Comparison of ENCODE assay signal across 15 cellular contexts in the genomic region with DNA sequence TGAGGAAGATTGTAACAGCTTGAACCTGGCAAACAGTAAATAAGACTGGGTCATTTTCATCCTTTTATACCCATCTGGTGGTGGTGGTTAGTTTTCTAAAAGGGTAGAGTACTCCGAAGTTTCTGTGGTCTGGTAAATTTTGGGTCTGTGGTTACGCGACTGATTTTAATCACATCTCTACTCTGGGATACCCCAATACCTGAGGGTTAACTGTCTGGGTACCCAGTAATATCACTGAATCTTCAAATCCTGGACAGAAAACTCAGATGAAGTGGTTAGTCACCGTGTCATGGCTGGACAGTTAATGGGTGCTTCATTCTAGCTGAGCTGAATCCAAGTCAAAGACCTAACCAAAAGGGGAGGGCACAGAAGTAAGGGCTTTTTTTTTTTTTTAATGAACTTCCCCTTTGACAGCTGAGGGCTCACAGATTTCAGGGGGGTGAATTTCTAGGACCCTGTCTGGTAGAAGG.
DNase-seq lines count a peak whose midpoint lies in the region; ATAC-seq, FAIRE-seq and TF ChIP-seq lines count a peak whose summit lies in the region.
"Had no signal": no experiment of that assay in that cellular context is flagged by ENCODE, and none has a peak within 500 bp of the region (broad histone marks: within the 10 kb centered on the region; RNA-seq: fewer than 3 reads in every experiment).

No MANE protein-coding gene starts in this region.

- no peak for TF ChIP-seq POLR2A in GM12891 (IDR thresholded peaks at IDR 0.05; ENCODE audit: low read depth, low read length)

- no peak overlapping the region for H3K27ac Mint-ChIP-seq in activated CD8-positive, alpha-beta T cell treated with anti-CD3 and anti-CD28 coated beads, Interleukin-2, amount 10 ng/mL, durations not matched to agents 7 days and 5 days
- H3K27ac Mint-ChIP-seq in stimulated activated memory B cell treated with anti-CD40 and anti-IgM and Interleukin-4, amounts not matched to agents 10 μg/mL and 1 μg/mL and 100 μg/mL, for 72 hours, result no peak overlapping the region

- peaks cover 22% of the 10 kb centered on the region for H3K4me1 Mint-ChIP-seq in activated CD8-positive, alpha-beta T cell treated with anti-CD3 and anti-CD28 coated beads, Interleukin-2, amount 10 ng/mL, durations not matched to agents 7 days and 5 days (ENCODE audit: low read depth)
- peaks cover 21% of the 10 kb centered on the region for H3K4me1 Mint-ChIP-seq in stimulated activated memory B cell treated with anti-CD40 and anti-IgM and Interleukin-4, amounts not matched to agents 10 μg/mL and 1 μg/mL and 100 μg/mL, for 72 hours

- H3K9me3 Mint-ChIP-seq in activated CD8-positive, alpha-beta T cell treated with anti-CD3 and anti-CD28 coated beads, Interleukin-2, amount 10 ng/mL, durations not matched to agents 7 days and 5 days (ENCODE audit: insufficient read depth), result no peaks in the 10 kb centered on the region
- no peaks in the 10 kb centered on the region for H3K9me3 Mint-ChIP-seq in stimulated activated memory B cell treated with anti-CD40 and anti-IgM and Interleukin-4, amounts not matched to agents 10 μg/mL and 1 μg/mL and 100 μg/mL, for 72 hours

- POLR2A ChIA-PET in activated CD8-positive, alpha-beta T cell treated with anti-CD3 and anti-CD28 coated beads, Interleukin-2, amount 10 ng/mL, durations not matched to agents 7 days and 5 days (lab: Charles Lee), result no interaction called here

- FAIRE-seq in GM12891 (lab: Jason Lieb, UNC), result peak; percentile 35
- FAIRE-seq: H1 had no signal

- no peak overlapping the region for H3K4me3 Mint-ChIP-seq in activated CD8-positive, alpha-beta T cell treated with anti-CD3 and anti-CD28 coated beads, Interleukin-2, amount 10 ng/mL, durations not matched to agents 7 days and 5 days
- H3K4me3 Mint-ChIP-seq in stimulated activated memory B cell treated with anti-CD40 and anti-IgM and Interleukin-4, amounts not matched to agents 10 μg/mL and 1 μg/mL and 100 μg/mL, for 72 hours, result peak overlapping the region; percentile 31

- no peaks in the 10 kb centered on the region for H3K36me3 Mint-ChIP-seq in activated CD8-positive, alpha-beta T cell treated with anti-CD3 and anti-CD28 coated beads, Interleukin-2, amount 10 ng/mL, durations not matched to agents 7 days and 5 days (ENCODE audit: low read depth)
- no peaks in the 10 kb centered on the region for H3K36me3 Mint-ChIP-seq in stimulated activated memory B cell treated with anti-CD40 and anti-IgM and Interleukin-4, amounts not matched to agents 10 μg/mL and 1 μg/mL and 100 μg/mL, for 72 hours

- DNase-seq in NOMO-1 treated with DMSO at 0.1 percent for 48 hours (lab: John Stamatoyannopoulos, UW; ENCODE audit: unreplicated experiment) (peak; percentile 4), NOMO-1 (lab: John Stamatoyannopoulos, UW; ENCODE audit: unreplicated experiment in 2 of 2) (no peak), GM12891 (ENCODE audit: insufficient read length, low spot score) (no peak), cerebellar nuclear complex (lab: John Stamatoyannopoulos, UW) (no peak)
- DNase-seq in activated CD8-positive, alpha-beta T cell treated with anti-CD3 and anti-CD28 coated beads, Interleukin-2, amount 10 ng/mL, durations not matched to agents 7 days and 5 days, result no peak
- no peak for DNase-seq in central memory CD4-positive, alpha-beta T cell
- DNase-seq: Caco-2, Karpas-422, NCI-H1417 treated with DMSO at 0.1 percent for 48 hours, NCI-H2029 treated with DMSO at 0.1 percent for 48 hours, NCI-H510A, OCI-M1 had no signal

- CTCF ChIA-PET in activated CD8-positive, alpha-beta T cell treated with anti-CD3 and anti-CD28 coated beads, Interleukin-2, amount 10 ng/mL, durations not matched to agents 7 days and 5 days (lab: Charles Lee), result interaction anchor here (0.7 to 1.7 kb wide), 7 partner anchors 22 to 481 kb away, joined by 3 to 7 read pairs (median 4); no protein-coding TSS in a partner anchor

- ATAC-seq in activated CD8-positive, alpha-beta T cell treated with anti-CD3 and anti-CD28 coated beads, Interleukin-2, amount 10 ng/mL, durations not matched to agents 7 days and 5 days, result peak; percentile 8
- ATAC-seq in stimulated activated memory B cell treated with anti-CD40 and anti-IgM and Interleukin-4, amounts not matched to agents 10 μg/mL and 1 μg/mL and 100 μg/mL, for 72 hours, result peak; percentile 78
- no peak for ATAC-seq in HG03378 (IDR thresholded peaks at IDR 0.05; ENCODE audit: unreplicated experiment)

- H3K27me3 Mint-ChIP-seq in activated CD8-positive, alpha-beta T cell treated with anti-CD3 and anti-CD28 coated beads, Interleukin-2, amount 10 ng/mL, durations not matched to agents 7 days and 5 days (ENCODE audit: low read depth), result peaks cover 57% of the 10 kb centered on the region
- H3K27me3 Mint-ChIP-seq in stimulated activated memory B cell treated with anti-CD40 and anti-IgM and Interleukin-4, amounts not matched to agents 10 μg/mL and 1 μg/mL and 100 μg/mL, for 72 hours, result peaks cover 22% of the 10 kb centered on the region

TF ChIP-seq in GM12891, 5 proteins besides CTCF, POLR2A, EP300 and RAD21:
- no peak for TF ChIP-seq PAX5 (IDR thresholded peaks at IDR 0.05; ENCODE audit: insufficient read depth, low read length, severe bottlenecking)
